Comparison of ENCODE assay signal across 11 cellular contexts in genomic region chrX:2401590-2402360, GRCh38.
DNase-seq lines count a peak whose midpoint lies in the region; ATAC-seq, FAIRE-seq and TF ChIP-seq lines count a peak whose summit lies in the region.
"Had no signal": no experiment of that assay in that cellular context is flagged by ENCODE, and none has a peak within 500 bp of the region (broad histone marks: within the 10 kb centered on the region; RNA-seq: fewer than 3 reads in every experiment).

No MANE protein-coding gene starts in this region.

- 83% methylated on average over 21 of the region's 21 CpGs for WGBS in esophagus muscularis mucosa

- TF ChIP-seq POLR2A in esophagus muscularis mucosa (IDR thresholded peaks at IDR 0.05; ENCODE audit: low read depth) = no peak

- H3K4me3 ChIP-seq in right atrium auricular region (no peak overlapping the region), esophagus muscularis mucosa (peak overlapping the region in 3 of 4 donors; percentile 28 to 32 (median 30)), mucosa of stomach (ENCODE audit: low read length) (no peak overlapping the region)

- intact Hi-C loops in Right ventricle myocardium inferior (cut with DNase I) = loop anchor here (5.0 kb wide), 3 partner anchors 59 to 96 kb away; no protein-coding TSS in a partner anchor
- intact Hi-C loops in esophagus muscularis mucosa (cut with DNase I) = no loop called here

- H3K4me1 ChIP-seq in right atrium auricular region (no peaks in the 10 kb centered on the region), esophagus muscularis mucosa (peaks cover 0 to 14% (median 0%) of the 10 kb centered on the region in 4 donors), mucosa of stomach (ENCODE audit: control insufficient read depth, insufficient read depth, low read length) (peaks cover 4% of the 10 kb centered on the region)

- peaks cover under 1% of the 10 kb centered on the region for H3K36me3 ChIP-seq in right atrium auricular region
- H3K36me3 ChIP-seq in esophagus muscularis mucosa = peaks cover 1 to 4% (median 2%) of the 10 kb centered on the region in 4 donors
- no peaks in the 10 kb centered on the region for H3K36me3 ChIP-seq in mucosa of stomach (ENCODE audit: control insufficient read depth, insufficient read depth, low read length)

- DNase-seq in Right ventricle myocardium inferior (ENCODE audit: missing footprints) (no peak), right atrium auricular region (ENCODE audit: low spot score) (no peak), esophagus muscularis mucosa (ENCODE audit: extremely low spot score) (no peak), urothelium cell line (ENCODE audit: low spot score) (peak; percentile 15), GDM1 (lab: John Stamatoyannopoulos, UW) (no peak), ACHN (no peak)
- DNase-seq: cerebellar nuclear complex, NCI-H187 had no signal

- ATAC-seq in Right ventricle myocardium inferior (peak; percentile 90), GM19035 (IDR thresholded peaks at IDR 0.05; ENCODE audit: unreplicated experiment) (no peak)

- TF ChIP-seq CTCF in right atrium auricular region (IDR thresholded peaks at IDR 0.05) (no peak), esophagus muscularis mucosa (IDR thresholded peaks at IDR 0.05) (no peak)

- no peaks in the 10 kb centered on the region for H3K9me3 ChIP-seq in right atrium auricular region
- peaks cover 0 to 1% (median 0%) of the 10 kb centered on the region in 4 donors for H3K9me3 ChIP-seq in esophagus muscularis mucosa
- H3K9me3 ChIP-seq in mucosa of stomach (ENCODE audit: control insufficient read depth, low read length) = no peaks in the 10 kb centered on the region

- H3K27me3 ChIP-seq in right atrium auricular region (no peaks in the 10 kb centered on the region), esophagus muscularis mucosa (no peaks in the 10 kb centered on the region), mucosa of stomach (ENCODE audit: control insufficient read depth, insufficient read depth, low read length) (no peaks in the 10 kb centered on the region)

- H3K27ac ChIP-seq in right atrium auricular region (peak overlapping the region in 1 of 2 donors; percentile 21), esophagus muscularis mucosa (replicated peaks in 1 of 4) (peak overlapping the region in 3 of 4 donors; percentile 57 to 73 (median 69))
- H3K27ac ChIP-seq: 22Rv1 had no signal

- H3K9ac ChIP-seq in mucosa of stomach (ENCODE audit: low read length) = peak overlapping the region; percentile 3

- FAIRE-seq in urothelium cell line (lab: Jason Lieb, UNC) = no peak

- in situ Hi-C loops in ACHN (cut with HindIII; ENCODE audit: low pct_ligation_motif_present, low pct_unique_long_range_greater_than_20kb, low sequenced_read_pairs) = no loop called here

- TF ChIP-seq EP300 in esophagus muscularis mucosa (IDR thresholded peaks at IDR 0.05) = no peak

Comparison
In these comparisons a context has a peak if more than half of its experiments do, and no peak if none do; other contexts are left out.
1. H3K4me3 ChIP-seq: peak in esophagus muscularis mucosa (3 of 4); none in right atrium auricular region (0 of 2) and mucosa of stomach (single experiment).